14 cellular contexts compared by ENCODE assay signal in genomic region chr22:40322061-40322460, GRCh38. TPM values are rescaled to one million over a fixed set of nuclear protein-coding genes. Genes with fewer than 3 reads are reported as not detected.
DNase-seq lines count a peak whose midpoint lies in the region; ATAC-seq and TF ChIP-seq lines count a peak whose summit lies in the region.
"Had no signal": no experiment of that assay in that cellular context is flagged by ENCODE, and none has a peak within 500 bp of the region (broad histone marks: within the 10 kb centered on the region; RNA-seq: fewer than 3 reads in every experiment).

No MANE protein-coding gene starts in this region.

- peaks cover 5% of the 10 kb centered on the region for H3K9me3 ChIP-seq in endodermal cell (ENCODE audit: control insufficient read depth, low read length)
- H3K9me3 ChIP-seq in psoas muscle: no peaks in the 10 kb centered on the region
- H3K9me3 ChIP-seq: left lung had no signal

- no peaks in the 10 kb centered on the region for H3K9me3 Mint-ChIP-seq in stimulated activated naive CD8-positive, alpha-beta T cell treated with anti-CD3 and anti-CD28 coated beads, Interleukin-15, Interleukin-2, amounts not matched to agents 100 ng/mL and 50 ng/mL, for 24 hours
- no peaks in the 10 kb centered on the region for H3K9me3 Mint-ChIP-seq in stimulated activated naive CD8-positive, alpha-beta T cell treated with anti-CD3 and anti-CD28 coated beads, Interleukin-15, amount 100 ng/mL, for 72 hours
- no peaks in the 10 kb centered on the region for H3K9me3 Mint-ChIP-seq in activated CD8-positive, alpha-beta T cell treated with anti-CD3 and anti-CD28 coated beads, Interleukin-2, amount 10 ng/mL, durations not matched to agents 7 days and 5 days (ENCODE audit: insufficient read depth)
- H3K9me3 Mint-ChIP-seq in endodermal cell (no peaks in the 10 kb centered on the region), type B pancreatic cell (no peaks in the 10 kb centered on the region)

- H3K4me3 Mint-ChIP-seq in stimulated activated naive CD8-positive, alpha-beta T cell treated with anti-CD3 and anti-CD28 coated beads, Interleukin-15, Interleukin-2, amounts not matched to agents 100 ng/mL and 50 ng/mL, for 24 hours: no peak overlapping the region
- no peak overlapping the region for H3K4me3 Mint-ChIP-seq in stimulated activated naive CD8-positive, alpha-beta T cell treated with anti-CD3 and anti-CD28 coated beads, Interleukin-15, amount 100 ng/mL, for 72 hours
- H3K4me3 Mint-ChIP-seq in activated CD8-positive, alpha-beta T cell treated with anti-CD3 and anti-CD28 coated beads, Interleukin-2, amount 10 ng/mL, durations not matched to agents 7 days and 5 days: no peak overlapping the region
- no peak overlapping the region for H3K4me3 Mint-ChIP-seq in endodermal cell
- H3K4me3 Mint-ChIP-seq in type B pancreatic cell: no peak overlapping the region

- H3K27ac Mint-ChIP-seq in stimulated activated naive CD8-positive, alpha-beta T cell treated with anti-CD3 and anti-CD28 coated beads, Interleukin-15, Interleukin-2, amounts not matched to agents 100 ng/mL and 50 ng/mL, for 24 hours: peak overlapping the region; percentile 17
- H3K27ac Mint-ChIP-seq in stimulated activated naive CD8-positive, alpha-beta T cell treated with anti-CD3 and anti-CD28 coated beads, Interleukin-15, amount 100 ng/mL, for 72 hours: peak overlapping the region in 1 of 2 donors; percentile 31
- peak overlapping the region; percentile 55 for H3K27ac Mint-ChIP-seq in activated CD8-positive, alpha-beta T cell treated with anti-CD3 and anti-CD28 coated beads, Interleukin-2, amount 10 ng/mL, durations not matched to agents 7 days and 5 days
- H3K27ac Mint-ChIP-seq in endodermal cell: no peak overlapping the region
- H3K27ac Mint-ChIP-seq in type B pancreatic cell: no peak overlapping the region

- H3K27ac ChIP-seq in endodermal cell (ENCODE audit: low read depth, low read length) (no peak overlapping the region), psoas muscle (no peak overlapping the region)

- peaks cover 57% of the 10 kb centered on the region for H3K4me1 Mint-ChIP-seq in stimulated activated naive CD8-positive, alpha-beta T cell treated with anti-CD3 and anti-CD28 coated beads, Interleukin-15, Interleukin-2, amounts not matched to agents 100 ng/mL and 50 ng/mL, for 24 hours (ENCODE audit: low read depth)
- peaks cover 67% of the 10 kb centered on the region for H3K4me1 Mint-ChIP-seq in stimulated activated naive CD8-positive, alpha-beta T cell treated with anti-CD3 and anti-CD28 coated beads, Interleukin-15, amount 100 ng/mL, for 72 hours
- H3K4me1 Mint-ChIP-seq in activated CD8-positive, alpha-beta T cell treated with anti-CD3 and anti-CD28 coated beads, Interleukin-2, amount 10 ng/mL, durations not matched to agents 7 days and 5 days (ENCODE audit: low read depth): peaks cover 50% of the 10 kb centered on the region
- H3K4me1 Mint-ChIP-seq in endodermal cell: peaks cover 23% of the 10 kb centered on the region
- peaks cover 12% of the 10 kb centered on the region for H3K4me1 Mint-ChIP-seq in type B pancreatic cell (ENCODE audit: unreplicated experiment)

- H3K36me3 ChIP-seq in endodermal cell (ENCODE audit: control insufficient read depth, insufficient read depth, low read length): peaks cover 45% of the 10 kb centered on the region
- peaks cover 3 to 91% of the 10 kb centered on the region in 2 donors for H3K36me3 ChIP-seq in psoas muscle (ENCODE audit: insufficient read depth in 1 of 2, low read depth in 1 of 2)

- H3K4me1 ChIP-seq in endodermal cell (ENCODE audit: control insufficient read depth, insufficient read depth, low read length): peaks cover 5% of the 10 kb centered on the region
- no peaks in the 10 kb centered on the region for H3K4me1 ChIP-seq in psoas muscle
- H3K4me1 ChIP-seq: left lung had no signal

- no peak for DNase-seq in stimulated activated naive CD8-positive, alpha-beta T cell treated with anti-CD3 and anti-CD28 coated beads, Interleukin-15, amount 100 ng/mL, for 72 hours
- DNase-seq in activated CD8-positive, alpha-beta T cell treated with anti-CD3 and anti-CD28 coated beads, Interleukin-2, amount 10 ng/mL, durations not matched to agents 7 days and 5 days: no peak
- peak; percentile 3 for DNase-seq in endodermal cell
- DNase-seq in NOMO-1 (lab: John Stamatoyannopoulos, UW; ENCODE audit: unreplicated experiment in 2 of 2): no peak
- no peak for DNase-seq in psoas muscle
- no peak for DNase-seq in type B pancreatic cell (ENCODE audit: extremely low spot score, unreplicated experiment)
- DNase-seq: amygdala, foreskin fibroblast, left lung, NCI-H1417 treated with DMSO at 0.1 percent for 48 hours, NCI-H82, RPMI8226 had no signal

- no peaks in the 10 kb centered on the region for H3K27me3 Mint-ChIP-seq in stimulated activated naive CD8-positive, alpha-beta T cell treated with anti-CD3 and anti-CD28 coated beads, Interleukin-15, Interleukin-2, amounts not matched to agents 100 ng/mL and 50 ng/mL, for 24 hours
- no peaks in the 10 kb centered on the region for H3K27me3 Mint-ChIP-seq in stimulated activated naive CD8-positive, alpha-beta T cell treated with anti-CD3 and anti-CD28 coated beads, Interleukin-15, amount 100 ng/mL, for 72 hours
- H3K27me3 Mint-ChIP-seq in activated CD8-positive, alpha-beta T cell treated with anti-CD3 and anti-CD28 coated beads, Interleukin-2, amount 10 ng/mL, durations not matched to agents 7 days and 5 days (ENCODE audit: low read depth): no peaks in the 10 kb centered on the region
- H3K27me3 Mint-ChIP-seq in endodermal cell (ENCODE audit: insufficient read depth): no peaks in the 10 kb centered on the region
- no peaks in the 10 kb centered on the region for H3K27me3 Mint-ChIP-seq in type B pancreatic cell

- no peak for ATAC-seq in stimulated activated naive CD8-positive, alpha-beta T cell treated with anti-CD3 and anti-CD28 coated beads, Interleukin-15, amount 100 ng/mL, for 72 hours
- no peak for ATAC-seq in activated CD8-positive, alpha-beta T cell treated with anti-CD3 and anti-CD28 coated beads, Interleukin-2, amount 10 ng/mL, durations not matched to agents 7 days and 5 days
- ATAC-seq in psoas muscle (no peak), HG03460 (IDR thresholded peaks at IDR 0.05; ENCODE audit: unreplicated experiment) (no peak)
- ATAC-seq: left lung had no signal

- CTCF ChIA-PET in activated CD8-positive, alpha-beta T cell treated with anti-CD3 and anti-CD28 coated beads, Interleukin-2, amount 10 ng/mL, durations not matched to agents 7 days and 5 days (lab: Charles Lee): interaction anchor here (3.2 kb wide), 1 partner anchor 25 kb away, joined by 8 read pairs; the partner anchor contains the start of gene ADSL

- H3K36me3 Mint-ChIP-seq in stimulated activated naive CD8-positive, alpha-beta T cell treated with anti-CD3 and anti-CD28 coated beads, Interleukin-15, Interleukin-2, amounts not matched to agents 100 ng/mL and 50 ng/mL, for 24 hours (ENCODE audit: low read depth): peaks cover 51% of the 10 kb centered on the region
- peaks cover 76% of the 10 kb centered on the region for H3K36me3 Mint-ChIP-seq in activated CD8-positive, alpha-beta T cell treated with anti-CD3 and anti-CD28 coated beads, Interleukin-2, amount 10 ng/mL, durations not matched to agents 7 days and 5 days (ENCODE audit: low read depth)
- H3K36me3 Mint-ChIP-seq in endodermal cell (ENCODE audit: low read depth) (peaks cover 58% of the 10 kb centered on the region), type B pancreatic cell (peaks cover 25% of the 10 kb centered on the region)

- POLR2A ChIA-PET in activated CD8-positive, alpha-beta T cell treated with anti-CD3 and anti-CD28 coated beads, Interleukin-2, amount 10 ng/mL, durations not matched to agents 7 days and 5 days (lab: Charles Lee): interaction anchor here (2.3 to 3.3 kb wide), 2 partner anchors 25 to 144 kb away, joined by 11 to 25 read pairs; partner anchors contain the start of genes ADSL and TNRC6B

- no peaks in the 10 kb centered on the region for H3K27me3 ChIP-seq in endodermal cell (ENCODE audit: control insufficient read depth, insufficient read depth, low read length, poor library complexity, severe bottlenecking)
- no peaks in the 10 kb centered on the region for H3K27me3 ChIP-seq in psoas muscle (ENCODE audit: insufficient read depth in 3 of 3, low read length in 2 of 3)
- H3K27me3 ChIP-seq: left lung had no signal

- intact Hi-C loops in psoas muscle (cut with DNase I): no loop called here

- no peak overlapping the region for H3K4me3 ChIP-seq in endodermal cell (ENCODE audit: low read length)
- H3K4me3 ChIP-seq in psoas muscle: no peak overlapping the region
- H3K4me3 ChIP-seq: left lung had no signal

- WGBS in endodermal cell (ENCODE audit: insufficient coverage in 1 of 2, insufficient read length in 1 of 2), 2 experiments: 95 to 100% methylated on average over 3 to 6 of the region's 6 CpGs
- WGBS in psoas muscle, 3 donors: 90 to 92% (median 92%) methylated on average over 6 of the region's 6 CpGs

- H3K9ac ChIP-seq in endodermal cell (ENCODE audit: extremely low read depth, low read length, poor library complexity, severe bottlenecking): no peak overlapping the region

- TF ChIP-seq CTCF in endodermal cell (conservative IDR thresholded peaks at IDR 0.05) (no peak), psoas muscle (IDR thresholded peaks at IDR 0.05) (no peak), type B pancreatic cell (conservative IDR thresholded peaks at IDR 0.05) (no peak)

RNA-seq across cellular contexts. Expression of gene ADSL, which starts 24.2 kb away (rescaled TPM):
- total RNA-seq in activated CD8-positive, alpha-beta T cell treated with anti-CD3 and anti-CD28 coated beads, Interleukin-2, amount 10 ng/mL, durations not matched to agents 7 days and 5 days: 100 to 1,000 TPM; 109 to 118 TPM
- 100 to 1,000 TPM; 107 to 118 TPM for total RNA-seq in endodermal cell
- polyA plus RNA-seq in endodermal cell (2013, experiment 1 of 2): 118 TPM
- polyA plus RNA-seq in endodermal cell (2013, experiment 2 of 2): 103 TPM
- total RNA-seq in psoas muscle: 100 to 1,000 TPM; 114 to 170 (median 141) TPM
- polyA plus RNA-seq in psoas muscle: 100 to 1,000 TPM; 133 to 168 (median 153) TPM
- 52.2 and 82.8 TPM in 2 replicates for total RNA-seq in type B pancreatic cell (ENCODE audit: low replicate concordance)

RNA-seq across cellular contexts. Expression of gene SGSM3, which starts 48.3 kb away (rescaled TPM):
- 100 to 1,000 TPM; 105 TPM for total RNA-seq in activated CD8-positive, alpha-beta T cell treated with anti-CD3 and anti-CD28 coated beads, Interleukin-2, amount 10 ng/mL, durations not matched to agents 7 days and 5 days
- total RNA-seq in endodermal cell (10 to 100 TPM; 83.7 to 90.4 TPM), psoas muscle (10 to 100 TPM; 15.3 to 36.5 (median 22.3) TPM), type B pancreatic cell (ENCODE audit: low replicate concordance) (106 and 125 TPM in 2 replicates)
- polyA plus RNA-seq in endodermal cell (2013, experiment 1 of 2): 80.2 TPM
- polyA plus RNA-seq in endodermal cell (2013, experiment 2 of 2): 69.6 TPM
- 10 to 100 TPM; 15.6 to 31.5 (median 23.0) TPM for polyA plus RNA-seq in psoas muscle

Comparison
In these comparisons a context has a peak if more than half of its experiments do, and no peak if none do; other contexts are left out.
1. H3K27ac Mint-ChIP-seq: peak in stimulated activated naive CD8-positive, alpha-beta T cell treated with anti-CD3 and anti-CD28 coated beads, Interleukin-15, Interleukin-2, amounts not matched to agents 100 ng/mL and 50 ng/mL, for 24 hours (single experiment) and activated CD8-positive, alpha-beta T cell treated with anti-CD3 and anti-CD28 coated beads, Interleukin-2, amount 10 ng/mL, durations not matched to agents 7 days and 5 days (single experiment); none in endodermal cell (single experiment) and type B pancreatic cell (single experiment).